Comparison of ENCODE assay signal across 24 cellular contexts in the genomic region with DNA sequence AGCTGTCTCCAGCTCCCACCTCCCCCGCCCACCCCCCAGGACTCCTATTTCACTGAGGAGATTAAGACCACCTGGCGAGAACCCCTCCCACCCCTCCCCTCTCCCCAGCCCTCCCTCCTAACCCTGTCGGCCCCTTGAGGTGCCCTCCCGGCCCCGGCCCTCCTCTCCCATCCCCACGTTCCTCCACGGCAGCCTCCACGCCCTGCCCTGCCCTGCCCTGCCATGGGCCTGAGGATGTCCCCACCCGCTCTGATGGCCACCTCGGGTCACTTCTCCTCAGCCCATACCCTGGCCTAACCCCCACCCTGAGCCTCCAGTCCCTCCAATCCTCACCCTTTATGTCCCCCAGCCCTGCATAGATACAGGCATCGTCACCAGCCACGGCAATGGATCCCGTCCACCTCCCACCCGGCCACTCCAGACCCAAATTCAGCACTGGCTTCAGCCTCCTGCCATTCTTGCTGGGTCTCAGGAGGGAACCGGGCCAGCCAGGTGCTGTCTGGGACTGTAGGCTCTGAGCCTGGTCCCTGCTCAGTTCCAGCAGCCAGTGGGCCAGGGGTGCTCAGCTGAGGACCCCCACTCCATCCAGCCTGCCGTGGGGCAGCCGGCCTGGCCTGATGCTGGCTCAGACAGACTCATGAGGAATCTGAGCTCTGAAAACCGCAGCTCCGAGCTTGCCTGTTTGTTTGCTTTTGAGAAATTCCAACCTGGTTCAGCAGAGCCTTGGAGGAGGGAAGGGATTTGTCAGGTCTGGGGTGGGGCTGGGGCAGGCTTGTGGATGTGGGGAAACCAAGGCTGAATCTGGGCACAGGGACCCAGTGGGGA. TPM values are rescaled to one million over a fixed set of nuclear protein-coding genes. Genes with fewer than 3 reads are reported as not detected.
A peak's percentile ranks its signal among the peaks of the same experiment; 100 is the strongest.
DNase-seq lines count a peak whose midpoint lies in the region; ATAC-seq, FAIRE-seq and TF ChIP-seq lines count a peak whose summit lies in the region.
"Had no signal": no experiment of that assay in that cellular context is flagged by ENCODE, and none has a peak within 500 bp of the region (broad histone marks: within the 10 kb centered on the region; RNA-seq: fewer than 3 reads in every experiment).

No MANE protein-coding gene starts in this region.

- DNase-seq in AG10803 (ENCODE audit: low read depth) = peak; percentile 30
- DNase-seq in M059J (ENCODE audit: low read depth) = peak; percentile 57
- peak; percentile 72 for DNase-seq in bronchial epithelial cell (ENCODE audit: low read depth)
- DNase-seq in myocyte (ENCODE audit: low read depth) = peak; percentile 57
- no peak for DNase-seq in nephron progenitor cell
- no peak for DNase-seq in anterior cingulate cortex (lab: John Stamatoyannopoulos, UW)
- DNase-seq in testis = no peak
- DNase-seq: CD8-positive, alpha-beta memory T cell; DMS79 treated with DMSO at 0.1 percent for 48 hours; hippocampal formation; Kasumi-1; NCI-H2171; NCI-H748 treated with DMSO at 0.1 percent for 48 hours; occipital lobe; OCI-M1; SK-N-SH; stimulated activated naive B cell treated with anti-CD40 and anti-IgM and Interleukin-4, amounts not matched to agents 10 μg/mL and 1 μg/mL and 100 μg/mL, for 72 hours; thyroid gland had no signal

- H3K4me3 Mint-ChIP-seq in nephron progenitor cell = no peak overlapping the region
- H3K4me3 Mint-ChIP-seq: CD8-positive, alpha-beta memory T cell; stimulated activated naive B cell treated with anti-CD40 and anti-IgM and Interleukin-4, amounts not matched to agents 10 μg/mL and 1 μg/mL and 100 μg/mL, for 72 hours had no signal

- ATAC-seq in GM21447 (IDR thresholded peaks at IDR 0.05; ENCODE audit: unreplicated experiment) = no peak
- ATAC-seq: activated CD4-positive, CD25-positive, alpha-beta regulatory T cell treated with anti-CD3 and anti-CD28 coated beads, Interleukin-2, amount 50 U/mL, for 24 hours; HCT116; left lobe of liver; stimulated activated naive B cell treated with anti-CD40 and anti-IgM and Interleukin-4, amounts not matched to agents 10 μg/mL and 1 μg/mL and 100 μg/mL, for 72 hours had no signal

- no peaks in the 10 kb centered on the region for H3K4me1 ChIP-seq in testis

- WGBS in testis, 2 donors = 82 to 89% methylated on average over 14 to 19 of the region's 19 CpGs

- H3K36me3 ChIP-seq in bronchial epithelial cell (ENCODE audit: control insufficient read depth, insufficient read depth, low read length) = no peaks in the 10 kb centered on the region
- H3K36me3 ChIP-seq in testis (ENCODE audit: low read depth, missing control alignments) = no peaks in the 10 kb centered on the region
- H3K36me3 ChIP-seq: right atrium auricular region, thyroid gland had no signal

- H3K4me3 ChIP-seq in AG10803 (ENCODE audit: low read length) (no peak overlapping the region), bronchial epithelial cell (ENCODE audit: low read depth, low read length) (no peak overlapping the region), testis (no peak overlapping the region)
- H3K4me3 ChIP-seq: right atrium auricular region, thyroid gland had no signal

- H3K27me3 ChIP-seq in bronchial epithelial cell (ENCODE audit: control insufficient read depth, insufficient read depth, low read length) (peaks cover 2% of the 10 kb centered on the region), testis (no peaks in the 10 kb centered on the region)

- no peak for TF ChIP-seq POLR2A in testis (IDR thresholded peaks at IDR 0.05)

- H3K9me3 ChIP-seq in testis = no peaks in the 10 kb centered on the region
- H3K9me3 ChIP-seq: right atrium auricular region, SK-N-SH, thyroid gland had no signal

- TF ChIP-seq CTCF in AG10803 (conservative IDR thresholded peaks at IDR 0.05; ENCODE audit: low read length) (no peak), bronchial epithelial cell (IDR thresholded peaks at IDR 0.05; ENCODE audit: insufficient read depth, low read length, severe bottlenecking) (no peak), nephron progenitor cell (IDR thresholded peaks at IDR 0.05) (no peak), testis (IDR thresholded peaks at IDR 0.05) (no peak)

- no peak overlapping the region for H3K27ac Mint-ChIP-seq in nephron progenitor cell
- H3K27ac Mint-ChIP-seq: CD8-positive, alpha-beta memory T cell; stimulated activated naive B cell treated with anti-CD40 and anti-IgM and Interleukin-4, amounts not matched to agents 10 μg/mL and 1 μg/mL and 100 μg/mL, for 72 hours had no signal

- no peaks in the 10 kb centered on the region for H3K36me3 Mint-ChIP-seq in nephron progenitor cell (ENCODE audit: low read depth)
- H3K36me3 Mint-ChIP-seq: CD8-positive, alpha-beta memory T cell; stimulated activated naive B cell treated with anti-CD40 and anti-IgM and Interleukin-4, amounts not matched to agents 10 μg/mL and 1 μg/mL and 100 μg/mL, for 72 hours had no signal

- peaks cover 65% of the 10 kb centered on the region for H3K27me3 Mint-ChIP-seq in nephron progenitor cell (ENCODE audit: low read depth, poor library complexity)

- no peaks in the 10 kb centered on the region for H3K9me3 Mint-ChIP-seq in nephron progenitor cell
- H3K9me3 Mint-ChIP-seq: CD8-positive, alpha-beta memory T cell; stimulated activated naive B cell treated with anti-CD40 and anti-IgM and Interleukin-4, amounts not matched to agents 10 μg/mL and 1 μg/mL and 100 μg/mL, for 72 hours had no signal

- peaks cover 53% of the 10 kb centered on the region for H3K4me1 Mint-ChIP-seq in nephron progenitor cell

- no peak overlapping the region for H3K27ac ChIP-seq in testis
- H3K27ac ChIP-seq: right atrium auricular region, thyroid gland had no signal

- no peak for FAIRE-seq in bronchial epithelial cell (lab: Jason Lieb, UNC)

- intact Hi-C loops in testis (cut with DNase I; ENCODE audit: low total_unique reads) = no loop called here

RNA-seq across cellular contexts. Expression of a gene that starts 9.7 kb away (rescaled TPM):
- 0.10 TPM in 1 of 2 replicates, not detected in the other for total RNA-seq in M059J (2014; rRNA removed; shearing (Covaris generic))
- total RNA-seq in bronchial epithelial cell = 5.4 and 12.9 TPM in 2 replicates
- total RNA-seq in myocyte = 42.6 and 43.5 TPM in 2 replicates
- polyA plus RNA-seq in myocyte (2012) = 49.6 TPM
- 10 to 100 TPM; 23.3 to 43.4 TPM for total RNA-seq in testis
- 18.1 TPM for polyA plus RNA-seq in testis (ENCODE audit: insufficient read depth, low read depth, low replicate concordance)
- total RNA-seq: CD8-positive, alpha-beta memory T cell; mononuclear cell had no signal
- polyA plus RNA-seq: CD8-positive, alpha-beta memory T cell; SK-N-SH had no signal

RNA-seq across cellular contexts. Expression of a gene that starts 27.5 kb away (rescaled TPM):
- total RNA-seq in M059J (2014; rRNA removed; shearing (Covaris generic)) = 0.27 and 1.5 TPM in 2 replicates
- total RNA-seq in bronchial epithelial cell = 0.90 TPM in 1 of 2 replicates, not detected in the other
- 51.2 and 67.7 TPM in 2 replicates for total RNA-seq in myocyte
- 32.1 TPM for polyA plus RNA-seq in myocyte (2012)
- total RNA-seq in testis = 10 to 100 TPM; 28.0 to 65.1 TPM
- polyA plus RNA-seq in testis (ENCODE audit: insufficient read depth, low read depth, low replicate concordance) = not detected
- total RNA-seq: CD8-positive, alpha-beta memory T cell had no signal
- polyA plus RNA-seq: CD8-positive, alpha-beta memory T cell had no signal

RNA-seq across cellular contexts. Expression of a gene that starts 36.6 kb away (rescaled TPM):
- total RNA-seq in M059J (2014; rRNA removed; shearing (Covaris generic)) = 7.7 and 9.8 TPM in 2 replicates
- 5.8 and 18.3 TPM in 2 replicates for total RNA-seq in bronchial epithelial cell
- 123 and 130 TPM in 2 replicates for total RNA-seq in myocyte
- 144 TPM for polyA plus RNA-seq in myocyte (2012)
- 10 to 100 TPM; 68.9 to 89.3 TPM for total RNA-seq in testis
- 33.9 TPM for polyA plus RNA-seq in testis (ENCODE audit: insufficient read depth, low read depth, low replicate concordance)
- polyA plus RNA-seq: CD8-positive, alpha-beta memory T cell had no signal

Comparison
In these comparisons a context has a peak if more than half of its experiments do, and no peak if none do; other contexts are left out.
1. DNase-seq: peak in AG10803 (single experiment), M059J (single experiment), bronchial epithelial cell (single experiment) and myocyte (single experiment); none in nephron progenitor cell (single experiment), anterior cingulate cortex (0 of 58) and testis (single experiment).
2. RNA of a gene that starts 27.5 kb away (total RNA-seq): 28.0 to 65.1 TPM in testis and 51.2 to 67.7 TPM in myocyte; 0.27 to 1.5 TPM in M059J and 0.90 TPM in bronchial epithelial cell; every median in the first group is over 10 times any median in the second.